Comparison of ENCODE assay signal across 8 cellular contexts in genomic region chr22:41382098-41382578, GRCh38. TPM values are rescaled to one million over a fixed set of nuclear protein-coding genes. Genes with fewer than 3 reads are reported as not detected.
DNase-seq lines count a peak whose midpoint lies in the region; ATAC-seq and TF ChIP-seq lines count a peak whose summit lies in the region.

No MANE protein-coding gene starts in this region.

- no peaks in the 10 kb centered on the region for H4K20me1 ChIP-seq in SK-N-SH (ENCODE audit: insufficient read depth)

- H2AFZ ChIP-seq in SK-N-SH (ENCODE audit: low read depth): no peak overlapping the region

- peak overlapping the region; percentile 58 to 87; a peak in 3 of 4 replicates for H3K27ac ChIP-seq in SK-N-SH (ENCODE audit: low read depth in 2 of 2, low read length in 1 of 2)
- H3K27ac ChIP-seq in adrenal gland: peak overlapping the region; percentile 69 to 99 (median 97)
- H3K27ac ChIP-seq in rectal smooth muscle tissue (ENCODE audit: low read depth, low read length): peak overlapping the region; percentile 99

- DNase-seq in ACHN (peak; percentile 42), SK-N-SH (peak; percentile 87), adrenal gland (peak; percentile 68 to 82 (median 79)), left ventricle myocardium superior (peak; percentile 82), NCI-H774 (lab: John Stamatoyannopoulos, UW) (no peak)

- H3K27me3 ChIP-seq in SK-N-SH (ENCODE audit: insufficient read depth): no peaks in the 10 kb centered on the region
- H3K27me3 ChIP-seq in adrenal gland: no peaks in the 10 kb centered on the region
- no peaks in the 10 kb centered on the region for H3K27me3 ChIP-seq in rectal smooth muscle tissue (ENCODE audit: control insufficient read depth, insufficient read depth, low read length)

- WGBS in SK-N-SH (ENCODE audit: low lambda C conversion rate): 8% methylated on average over 4 of the region's 35 CpGs
- WGBS in adrenal gland, 4 donors: 0 to 4% (median 2%) methylated on average over 8 to 35 of the region's 35 CpGs

- peaks cover 13% of the 10 kb centered on the region; the same call in 1 of the 2 replicates for H3K79me2 ChIP-seq in SK-N-SH (ENCODE audit: insufficient read depth)

- H3K4me2 ChIP-seq in SK-N-SH: peak overlapping the region; percentile 67

- no peak for TF ChIP-seq RAD21 in SK-N-SH (IDR thresholded peaks at IDR 0.05; ENCODE audit: low read length)

- POLR2A ChIA-PET in SK-N-SH (lab: Yijun Ruan, JAX): interaction anchor here (0.6 to 1.8 kb wide), 4 partner anchors 20 to 86 kb away, joined by 3 to 10 read pairs (median 6); partner anchors contain the start of genes ACO2 and PHF5A

- H3K4me3 ChIP-seq in SK-N-SH (ENCODE audit: low read depth in 2 of 2, low read length in 1 of 2) (peak overlapping the region; percentile 57 to 60), adrenal gland (peak overlapping the region; percentile 18 to 74 (median 64)), rectal smooth muscle tissue (ENCODE audit: low read length) (peak overlapping the region; percentile 62)

- TF ChIP-seq POLR2A in adrenal gland (IDR thresholded peaks at IDR 0.05): no peak

- no peaks in the 10 kb centered on the region for H3K9me2 ChIP-seq in SK-N-SH

- peak overlapping the region; percentile 76 for H3K9ac ChIP-seq in SK-N-SH
- peak overlapping the region; percentile 13 for H3K9ac ChIP-seq in rectal smooth muscle tissue (ENCODE audit: low read length)

- intact Hi-C loops in adrenal gland (cut with DNase I) (no loop called here), left ventricle myocardium superior (cut with micrococcal nuclease) (no loop called here)

- H3K4me1 ChIP-seq in SK-N-SH (ENCODE audit: control insufficient read depth in 1 of 2, insufficient read depth in 2 of 2, low read depth in 1 of 2, low read length in 1 of 2) (peaks cover 0 to 15% of the 10 kb centered on the region in 2 experiments; a peak in 2 of 4 replicates), adrenal gland (replicated peaks in 1 of 2) (peaks cover 17 to 31% of the 10 kb centered on the region in 2 donors), rectal smooth muscle tissue (ENCODE audit: control insufficient read depth, insufficient read depth, low read length) (peaks cover 15% of the 10 kb centered on the region)

- H3K36me3 ChIP-seq in SK-N-SH (replicated peaks in 1 of 2; ENCODE audit: control insufficient read depth in 1 of 2, insufficient read depth in 2 of 2, low read length in 1 of 2) (no peaks in the 10 kb centered on the region), adrenal gland (replicated peaks in 1 of 2) (peaks cover 0 to 3% of the 10 kb centered on the region in 2 donors), rectal smooth muscle tissue (ENCODE audit: control insufficient read depth, insufficient read depth, low read length) (peaks cover 5% of the 10 kb centered on the region)

- H3F3A ChIP-seq in SK-N-SH (replicated peaks; ENCODE audit: insufficient read depth): no peaks in the 10 kb centered on the region

- TF ChIP-seq EP300 in SK-N-SH (IDR thresholded peaks at IDR 0.05; ENCODE audit: borderline replicate concordance in 1 of 2, low read depth in 1 of 2, low read length in 1 of 2): no peak

- in situ Hi-C loops in ACHN (cut with HindIII; ENCODE audit: low pct_ligation_motif_present, low pct_unique_long_range_greater_than_20kb, low sequenced_read_pairs): no loop called here

- ATAC-seq in GM18858 (IDR thresholded peaks at IDR 0.05; ENCODE audit: unreplicated experiment) (peak; percentile 3), HG03108 (IDR thresholded peaks at IDR 0.05; ENCODE audit: unreplicated experiment) (peak; percentile 21), left ventricle myocardium superior (peak; percentile 59)

- TF ChIP-seq CTCF in SK-N-SH (IDR thresholded peaks at IDR 0.05): no peak
- TF ChIP-seq CTCF in adrenal gland (IDR thresholded peaks at IDR 0.05): no peak

- CTCF ChIA-PET in SK-N-SH (lab: Yijun Ruan, JAX): interaction anchor here (0.7 to 1.9 kb wide), 3 partner anchors 15 to 151 kb away, joined by 3 to 6 read pairs (median 5); no protein-coding TSS in a partner anchor

- H3K9me3 ChIP-seq in SK-N-SH (no peaks in the 10 kb centered on the region), adrenal gland (replicated peaks in 1 of 3) (no peaks in the 10 kb centered on the region)

TF ChIP-seq in SK-N-SH, 30 proteins besides CTCF, POLR2A, EP300 and RAD21:
- TF ChIP-seq TEAD4 (IDR thresholded peaks at IDR 0.05; ENCODE audit: borderline replicate concordance, insufficient read depth) (no peak), NRF1 (IDR thresholded peaks at IDR 0.05; ENCODE audit: low read depth, low read length) (no peak), EZH2phosphoT487 (IDR thresholded peaks at IDR 0.05; ENCODE audit: borderline replicate concordance, low read depth) (no peak), TCF12 (IDR thresholded peaks at IDR 0.05) (no peak), FOXJ3 (CRISPR knock-in tag; IDR thresholded peaks at IDR 0.05) (no peak), ELF1 (IDR thresholded peaks at IDR 0.05) (no peak), FOXM1 (IDR thresholded peaks at IDR 0.05; ENCODE audit: low read depth) (no peak)
- TF ChIP-seq, protein P1, sequence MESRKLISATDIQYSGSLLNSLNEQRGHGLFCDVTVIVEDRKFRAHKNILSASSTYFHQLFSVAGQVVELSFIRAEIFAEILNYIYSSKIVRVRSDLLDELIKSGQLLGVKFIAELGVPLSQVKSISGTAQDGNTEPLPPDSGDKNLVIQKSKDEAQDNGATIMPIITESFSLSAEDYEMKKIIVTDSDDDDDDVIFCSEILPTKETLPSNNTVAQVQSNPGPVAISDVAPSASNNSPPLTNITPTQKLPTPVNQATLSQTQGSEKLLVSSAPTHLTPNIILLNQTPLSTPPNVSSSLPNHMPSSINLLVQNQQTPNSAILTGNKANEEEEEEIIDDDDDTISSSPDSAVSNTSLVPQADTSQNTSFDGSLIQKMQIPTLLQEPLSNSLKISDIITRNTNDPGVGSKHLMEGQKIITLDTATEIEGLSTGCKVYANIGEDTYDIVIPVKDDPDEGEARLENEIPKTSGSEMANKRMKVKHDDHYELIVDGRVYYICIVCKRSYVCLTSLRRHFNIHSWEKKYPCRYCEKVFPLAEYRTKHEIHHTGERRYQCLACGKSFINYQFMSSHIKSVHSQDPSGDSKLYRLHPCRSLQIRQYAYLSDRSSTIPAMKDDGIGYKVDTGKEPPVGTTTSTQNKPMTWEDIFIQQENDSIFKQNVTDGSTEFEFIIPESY (IDR thresholded peaks at IDR 0.05; ENCODE audit: borderline replicate concordance, low read depth): no peak

RNA-seq across cellular contexts. Expression of gene TEF, which starts 0.4 kb away (rescaled TPM):
- polyA plus RNA-seq in SK-N-SH (2012; rRNA removed) (3.6 and 5.0 TPM in 2 replicates), adrenal gland (10 to 100 TPM; 11.8 to 17.5 (median 15.2) TPM)
- polyA plus RNA-seq in SK-N-SH (2012; cell fraction: cytosol; rRNA removed): 2.1 and 3.2 TPM in 2 replicates
- 4.8 and 5.6 TPM in 2 replicates for polyA plus RNA-seq in SK-N-SH (2012; cell fraction: nucleus; rRNA removed)
- total RNA-seq in adrenal gland (10 to 100 TPM; 17.0 to 33.9 (median 23.9) TPM), left ventricle myocardium superior (25.4 TPM)

Comparison
In these comparisons a context has a peak if more than half of its experiments do, and no peak if none do; other contexts are left out.
1. ATAC-seq: peak in every context shown above with its lines; median percentile 59 in left ventricle myocardium superior; 21 in HG03108; 3 in GM18858.